In the genomic region with DNA sequence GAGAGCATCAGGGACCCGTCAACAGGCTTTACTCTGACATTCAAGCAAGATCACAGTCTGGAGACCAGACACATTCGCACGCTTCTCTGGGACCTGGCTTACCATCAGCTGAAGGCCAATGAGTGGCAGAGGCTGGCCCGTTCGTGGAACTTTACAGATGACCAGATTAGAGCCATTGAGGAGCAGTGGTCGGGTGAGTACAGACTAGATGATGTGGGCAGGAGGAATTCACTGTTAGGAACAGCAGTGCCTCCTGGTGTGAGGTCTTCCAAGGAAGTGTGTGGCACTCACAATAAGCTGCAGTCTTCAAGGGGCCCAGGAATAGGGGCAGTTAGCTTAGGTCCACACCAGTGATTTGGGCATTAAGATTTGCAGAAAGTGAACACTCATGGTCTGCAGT, we compare ENCODE assay signal across 1 cellular context.
TF ChIP-seq lines count a peak whose summit lies in the region.

No MANE protein-coding gene starts in this region.

TF ChIP-seq in IMR-90, 13 proteins besides CTCF, POLR2A, EP300 and RAD21:
- TF ChIP-seq RFX5 (IDR thresholded peaks at IDR 0.05; ENCODE audit: low read depth, low read length), result no peak
- TF ChIP-seq MAFK (IDR thresholded peaks at IDR 0.05; ENCODE audit: low read depth, low read length), result no peak
- TF ChIP-seq SMC3 (IDR thresholded peaks at IDR 0.05; ENCODE audit: low read depth, low read length), result no peak
- no peak for TF ChIP-seq BHLHE40 (IDR thresholded peaks at IDR 0.05; ENCODE audit: low read depth, low read length)
- TF ChIP-seq, protein P1, sequence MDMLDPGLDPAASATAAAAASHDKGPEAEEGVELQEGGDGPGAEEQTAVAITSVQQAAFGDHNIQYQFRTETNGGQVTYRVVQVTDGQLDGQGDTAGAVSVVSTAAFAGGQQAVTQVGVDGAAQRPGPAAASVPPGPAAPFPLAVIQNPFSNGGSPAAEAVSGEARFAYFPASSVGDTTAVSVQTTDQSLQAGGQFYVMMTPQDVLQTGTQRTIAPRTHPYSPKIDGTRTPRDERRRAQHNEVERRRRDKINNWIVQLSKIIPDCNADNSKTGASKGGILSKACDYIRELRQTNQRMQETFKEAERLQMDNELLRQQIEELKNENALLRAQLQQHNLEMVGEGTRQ (IDR thresholded peaks at IDR 0.05; ENCODE audit: low read depth, low read length), result no peak
- no peak for TF ChIP-seq MXI1 (IDR thresholded peaks at IDR 0.05; ENCODE audit: borderline replicate concordance, low read depth, low read length)
- no peak for TF ChIP-seq CEBPB (IDR thresholded peaks at IDR 0.05; ENCODE audit: low read depth, low read length)
- TF ChIP-seq, protein P2, sequence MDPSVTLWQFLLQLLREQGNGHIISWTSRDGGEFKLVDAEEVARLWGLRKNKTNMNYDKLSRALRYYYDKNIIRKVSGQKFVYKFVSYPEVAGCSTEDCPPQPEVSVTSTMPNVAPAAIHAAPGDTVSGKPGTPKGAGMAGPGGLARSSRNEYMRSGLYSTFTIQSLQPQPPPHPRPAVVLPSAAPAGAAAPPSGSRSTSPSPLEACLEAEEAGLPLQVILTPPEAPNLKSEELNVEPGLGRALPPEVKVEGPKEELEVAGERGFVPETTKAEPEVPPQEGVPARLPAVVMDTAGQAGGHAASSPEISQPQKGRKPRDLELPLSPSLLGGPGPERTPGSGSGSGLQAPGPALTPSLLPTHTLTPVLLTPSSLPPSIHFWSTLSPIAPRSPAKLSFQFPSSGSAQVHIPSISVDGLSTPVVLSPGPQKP (IDR thresholded peaks at IDR 0.05; ENCODE audit: borderline replicate concordance, low read depth, low read length), result no peak
- no peak for TF ChIP-seq RCOR1 (IDR thresholded peaks at IDR 0.05; ENCODE audit: insufficient replicate concordance, low read length)
- no peak for TF ChIP-seq FOS (IDR thresholded peaks at IDR 0.05; ENCODE audit: low read depth, low read length)
- TF ChIP-seq MAZ (IDR thresholded peaks at IDR 0.05; ENCODE audit: borderline replicate concordance, low read depth, low read length), result no peak
- TF ChIP-seq NFE2L2 (IDR thresholded peaks at IDR 0.05; ENCODE audit: low read depth, low read length), result no peak
- TF ChIP-seq CHD1 (IDR thresholded peaks at IDR 0.05; ENCODE audit: low read depth, low read length), result no peak
